In genomic region chr1:172180886-172181285, GRCh38 we compare ENCODE assay signal across 8 cellular contexts.
DNase-seq lines count a peak whose midpoint lies in the region; ATAC-seq, FAIRE-seq and TF ChIP-seq lines count a peak whose summit lies in the region.

No MANE protein-coding gene starts in this region.

- H3F3A ChIP-seq in neural progenitor cell (ENCODE audit: low read depth) = no peaks in the 10 kb centered on the region

- peak overlapping the region; percentile 77 for H3K27ac ChIP-seq in KMS-11
- peak overlapping the region; percentile 59 to 88 (median 79) for H3K27ac ChIP-seq in heart right ventricle
- no peak overlapping the region for H3K27ac ChIP-seq in neural progenitor cell

- DNase-seq in D721Med (ENCODE audit: insufficient read length, low spot score) = no peak
- DNase-seq in activated effector memory CD4-positive, alpha-beta T cell treated with Interleukin-2 at 50 U/mL for 16 hours = peak; percentile 24
- peak; percentile 43 to 55 for DNase-seq in heart right ventricle
- peak; percentile 7 to 26 for DNase-seq in stimulated activated CD4-positive, alpha-beta T cell treated with anti-CD3 and anti-CD28 coated beads, Interleukin-15, amount 100 ng/mL, for 48 hours (ENCODE audit: low read depth in 2 of 2)
- no peak for DNase-seq in neural progenitor cell (ENCODE audit: low spot score)
- DNase-seq in RCC 7860 (ENCODE audit: low spot score) = no peak

- intact Hi-C loops in heart right ventricle (cut with DNase I) = loop anchor here in 2 of 10 donors (2.0 to 5.0 kb wide), 2 partner anchors 34 to 36 kb away; no protein-coding TSS in a partner anchor

- H3K9me3 ChIP-seq in heart right ventricle (no peaks in the 10 kb centered on the region), neural progenitor cell (ENCODE audit: low read depth) (no peaks in the 10 kb centered on the region)

- H4K20me1 ChIP-seq in KMS-11 (ENCODE audit: insufficient read depth) (no peaks in the 10 kb centered on the region), neural progenitor cell (ENCODE audit: low read depth) (no peaks in the 10 kb centered on the region)

- FAIRE-seq in D721Med (lab: Jason Lieb, UNC) (peak; percentile 16), RCC 7860 (lab: Jason Lieb, UNC) (no peak)

- H2AFZ ChIP-seq in KMS-11 (ENCODE audit: low read depth) (peak overlapping the region; percentile 92), neural progenitor cell (replicated peaks) (no peak overlapping the region)

- H3K4me3 ChIP-seq in KMS-11 (IDR thresholded peaks at IDR 0.05; ENCODE audit: insufficient read depth, low read depth, low read length) (no peak overlapping the region), heart right ventricle (peak overlapping the region in 8 of 10 donors; percentile 0 to 43 (median 22)), neural progenitor cell (no peak overlapping the region)

- ATAC-seq in GM21381 (IDR thresholded peaks at IDR 0.05; ENCODE audit: unreplicated experiment) (peak; percentile 51), heart right ventricle (peak; percentile 69 to 96 (median 92))

- H3K9ac ChIP-seq in KMS-11 (peak overlapping the region; percentile 58; the same call in 1 of the 2 replicates), neural progenitor cell (no peak overlapping the region)

- H3K36me3 Mint-ChIP-seq in neural progenitor cell = no peaks in the 10 kb centered on the region

- H3K27me3 ChIP-seq in KMS-11 (ENCODE audit: insufficient read depth, low read depth) = no peaks in the 10 kb centered on the region
- no peaks in the 10 kb centered on the region for H3K27me3 ChIP-seq in heart right ventricle
- no peaks in the 10 kb centered on the region for H3K27me3 ChIP-seq in neural progenitor cell

- H3K36me3 ChIP-seq in KMS-11 (ENCODE audit: insufficient read depth) = no peaks in the 10 kb centered on the region
- H3K36me3 ChIP-seq in heart right ventricle = no peaks in the 10 kb centered on the region
- no peaks in the 10 kb centered on the region for H3K36me3 ChIP-seq in neural progenitor cell

- 20 to 31% methylated on average over 4 of the region's 4 CpGs for WGBS in heart right ventricle, 2 donors

- TF ChIP-seq CTCF in D721Med (IDR thresholded peaks at IDR 0.05; ENCODE audit: insufficient read depth, missing control alignments) (no peak), KMS-11 (conservative IDR thresholded peaks at IDR 0.05; ENCODE audit: low read depth, low read length) (no peak), heart right ventricle (IDR thresholded peaks at IDR 0.05) (no peak), neural progenitor cell (IDR thresholded peaks at IDR 0.05) (no peak)

- no peaks in the 10 kb centered on the region for H3K79me2 ChIP-seq in KMS-11 (ENCODE audit: insufficient read depth, low read depth)
- no peaks in the 10 kb centered on the region for H3K79me2 ChIP-seq in neural progenitor cell (ENCODE audit: low read depth)

- no peaks in the 10 kb centered on the region for H3K27me3 Mint-ChIP-seq in neural progenitor cell (ENCODE audit: insufficient read depth, low read depth)

- H3K4me1 ChIP-seq in KMS-11 (ENCODE audit: low read depth, poor library complexity, severe bottlenecking) = peaks cover 80% of the 10 kb centered on the region
- peaks cover 0 to 36% (median 24%) of the 10 kb centered on the region in 9 donors for H3K4me1 ChIP-seq in heart right ventricle
- H3K4me1 ChIP-seq in neural progenitor cell = peaks cover 10% of the 10 kb centered on the region

- H3K4me3 Mint-ChIP-seq in neural progenitor cell = no peak overlapping the region

- no peak overlapping the region for H3K27ac Mint-ChIP-seq in neural progenitor cell

- H3K4me2 ChIP-seq in KMS-11 (peak overlapping the region; percentile 98), neural progenitor cell (no peak overlapping the region)

- peaks cover 7% of the 10 kb centered on the region for H3K4me1 Mint-ChIP-seq in neural progenitor cell

- H3K9me3 Mint-ChIP-seq in neural progenitor cell = no peaks in the 10 kb centered on the region

Comparison
In these comparisons a context has a peak if more than half of its experiments do, and no peak if none do; other contexts are left out.
1. DNase-seq: peak in activated effector memory CD4-positive, alpha-beta T cell treated with Interleukin-2 at 50 U/mL for 16 hours (single experiment), heart right ventricle (2 of 2) and stimulated activated CD4-positive, alpha-beta T cell treated with anti-CD3 and anti-CD28 coated beads, Interleukin-15, amount 100 ng/mL, for 48 hours (2 of 2); none in D721Med (single experiment), neural progenitor cell (single experiment) and RCC 7860 (single experiment).
2. H3K4me3 ChIP-seq: peak in heart right ventricle (8 of 10); none in KMS-11 (single experiment) and neural progenitor cell (single experiment).